22 cellular contexts compared by ENCODE assay signal in genomic region chr4:45064741-45065140, GRCh38.
A peak's percentile ranks its signal among the peaks of the same experiment; 100 is the strongest.
DNase-seq lines count a peak whose midpoint lies in the region; ATAC-seq, FAIRE-seq and TF ChIP-seq lines count a peak whose summit lies in the region.
"Had no signal": no experiment of that assay in that cellular context is flagged by ENCODE, and none has a peak within 500 bp of the region (broad histone marks: within the 10 kb centered on the region; RNA-seq: fewer than 3 reads in every experiment).

No MANE protein-coding gene starts in this region.

- no peak for TF ChIP-seq EP300 in gastroesophageal sphincter (IDR thresholded peaks at IDR 0.05)

- peaks cover 11% of the 10 kb centered on the region; the same call in 1 of the 2 replicates for H3K9me2 ChIP-seq in GM23338 (ENCODE audit: insufficient read depth)

- H3K27me3 ChIP-seq in BE2C: peaks cover 20% of the 10 kb centered on the region
- no peaks in the 10 kb centered on the region for H3K27me3 ChIP-seq in GM23338 (ENCODE audit: insufficient read depth)
- H3K27me3 ChIP-seq in SJCRH30: no peaks in the 10 kb centered on the region
- no peaks in the 10 kb centered on the region for H3K27me3 ChIP-seq in gastroesophageal sphincter
- H3K27me3 ChIP-seq: BLaER1 treated with 17β-estradiol and CSF1 and Interleukin-3, amounts not matched to agents 10 nM and 100 nM had no signal

- TF ChIP-seq CTCF in BE2C (IDR thresholded peaks at IDR 0.05; ENCODE audit: low read depth, low read length): no peak
- no peak for TF ChIP-seq CTCF in GM23338 (conservative IDR thresholded peaks at IDR 0.05; ENCODE audit: low read depth in 2 of 2)
- TF ChIP-seq CTCF in nephron (IDR thresholded peaks at IDR 0.05; ENCODE audit: unreplicated experiment in 3 of 3): no peak
- no peak for TF ChIP-seq CTCF in gastroesophageal sphincter (IDR thresholded peaks at IDR 0.05)

- H3K4me3 ChIP-seq in BE2C (ENCODE audit: low read depth, low read length): no peak overlapping the region
- H3K4me3 ChIP-seq in GM23338: no peak overlapping the region
- H3K4me3 ChIP-seq in SJCRH30: peak overlapping the region; percentile 56
- H3K4me3 ChIP-seq in gastroesophageal sphincter: no peak overlapping the region
- H3K4me3 ChIP-seq: BLaER1 treated with 17β-estradiol and CSF1 and Interleukin-3, amounts not matched to agents 10 nM and 100 nM had no signal

- no peaks in the 10 kb centered on the region for H4K20me1 ChIP-seq in GM23338 (replicated peaks; ENCODE audit: insufficient read depth)
- H4K20me1 ChIP-seq: BLaER1 treated with 17β-estradiol and CSF1 and Interleukin-3, amounts not matched to agents 10 nM and 100 nM had no signal

- H3K36me3 Mint-ChIP-seq in GM23338 (ENCODE audit: low read depth): peaks cover 20% of the 10 kb centered on the region; the same call in 2 of the 3 replicates
- H3K36me3 Mint-ChIP-seq in nephron (ENCODE audit: low read depth): no peaks in the 10 kb centered on the region
- H3K36me3 Mint-ChIP-seq: CD8-positive, alpha-beta T cell had no signal

- DNase-seq in BE2C: peak; percentile 19
- no peak for DNase-seq in GM23338 (ENCODE audit: low spot score)
- peak; percentile 80 to 93 for DNase-seq in SJCRH30
- DNase-seq in urothelium cell line (ENCODE audit: low spot score): no peak
- DNase-seq in NCI-H524 treated with DMSO at 0.1 percent for 48 hours (lab: John Stamatoyannopoulos, UW): no peak
- DNase-seq: 8988T; ACHN; Caco-2; Calu3; CD4-positive, alpha-beta T cell; CD8-positive, alpha-beta T cell; DMS79 treated with DMSO at 0.1 percent for 48 hours; GF-D8 had no signal

- peaks cover 84% of the 10 kb centered on the region for H3K9me3 Mint-ChIP-seq in GM23338
- H3K9me3 Mint-ChIP-seq in nephron: peaks cover 4% of the 10 kb centered on the region

- FAIRE-seq in urothelium cell line (lab: Jason Lieb, UNC): no peak
- FAIRE-seq: A204.1, D721Med, G401.6, GM12891, GM19239 had no signal

- no peak for TF ChIP-seq POLR2A in gastroesophageal sphincter (IDR thresholded peaks at IDR 0.05)

- H3K79me2 ChIP-seq in GM23338 (replicated peaks; ENCODE audit: insufficient read depth): no peaks in the 10 kb centered on the region

- no peak overlapping the region for H3K27ac Mint-ChIP-seq in GM23338
- H3K27ac Mint-ChIP-seq in nephron: peak overlapping the region in 2 of 3 experiments; percentile 38 to 40
- H3K27ac Mint-ChIP-seq: CD4-positive, alpha-beta T cell; CD8-positive, alpha-beta T cell had no signal

- H3K4me1 ChIP-seq in BE2C: peaks cover 7% of the 10 kb centered on the region; the same call in 1 of the 2 replicates
- peaks cover 9% of the 10 kb centered on the region; the same call in 1 of the 2 replicates for H3K4me1 ChIP-seq in GM23338 (ENCODE audit: insufficient read depth)
- H3K4me1 ChIP-seq in SJCRH30: peaks cover 29% of the 10 kb centered on the region
- peaks cover 0 to 9% (median 2%) of the 10 kb centered on the region in 3 donors for H3K4me1 ChIP-seq in gastroesophageal sphincter
- H3K4me1 ChIP-seq: BLaER1 treated with 17β-estradiol and CSF1 and Interleukin-3, amounts not matched to agents 10 nM and 100 nM; Caco-2 had no signal

- H2AFZ ChIP-seq in GM23338: peak overlapping the region; percentile 4; the same call in 1 of the 2 replicates

- 50 to 79% methylated on average over 2 to 7 of the region's 7 CpGs for WGBS in gastroesophageal sphincter (ENCODE audit: low coverage in 1 of 2), 2 donors

- H3K4me2 ChIP-seq in GM23338: no peak overlapping the region
- H3K4me2 ChIP-seq: BLaER1 treated with 17β-estradiol and CSF1 and Interleukin-3, amounts not matched to agents 10 nM and 100 nM had no signal

- no peak overlapping the region for H3K27ac ChIP-seq in GM23338 (ENCODE audit: low read depth)
- H3K27ac ChIP-seq in SJCRH30: peak overlapping the region; percentile 95
- H3K27ac ChIP-seq in gastroesophageal sphincter: no peak overlapping the region
- H3K27ac ChIP-seq: BLaER1 treated with 17β-estradiol and CSF1 and Interleukin-3, amounts not matched to agents 10 nM and 100 nM; C4-2B had no signal

- H3K9me3 ChIP-seq in BE2C: no peaks in the 10 kb centered on the region
- no peaks in the 10 kb centered on the region for H3K9me3 ChIP-seq in SJCRH30 (replicated peaks)
- H3K9me3 ChIP-seq in gastroesophageal sphincter: no peaks in the 10 kb centered on the region
- H3K9me3 ChIP-seq: Caco-2 had no signal

- no peak overlapping the region for H3K4me3 Mint-ChIP-seq in GM23338
- no peak overlapping the region for H3K4me3 Mint-ChIP-seq in nephron
- H3K4me3 Mint-ChIP-seq: CD4-positive, alpha-beta T cell; CD8-positive, alpha-beta T cell had no signal

- H3K4me1 Mint-ChIP-seq in GM23338 (0 out of 3 replicates have a peak, but pooled peaks cover 3% of the 10 kb centered on the region), nephron (peaks cover 19% of the 10 kb centered on the region)

- no peaks in the 10 kb centered on the region for H3F3A ChIP-seq in GM23338 (replicated peaks; ENCODE audit: low read depth)

- H3K36me3 ChIP-seq in BE2C (no peaks in the 10 kb centered on the region), GM23338 (ENCODE audit: insufficient read depth) (no peaks in the 10 kb centered on the region), SJCRH30 (no peaks in the 10 kb centered on the region), gastroesophageal sphincter (no peaks in the 10 kb centered on the region)
- H3K36me3 ChIP-seq: BLaER1 treated with 17β-estradiol and CSF1 and Interleukin-3, amounts not matched to agents 10 nM and 100 nM had no signal

- H3K27me3 Mint-ChIP-seq in GM23338 (ENCODE audit: insufficient read depth, low read depth, poor library complexity) (peaks cover 3% of the 10 kb centered on the region), nephron (ENCODE audit: low read depth) (no peaks in the 10 kb centered on the region)
- H3K27me3 Mint-ChIP-seq: CD4-positive, alpha-beta T cell had no signal

- no peak for ATAC-seq in GM23338
- no peak for ATAC-seq in gastroesophageal sphincter
- ATAC-seq: CD8-positive, alpha-beta T cell had no signal

TF ChIP-seq in GM23338, 12 proteins besides CTCF, POLR2A, EP300 and RAD21 (continues in another document):
- TF ChIP-seq STAT1 (IDR thresholded peaks at IDR 0.05; ENCODE audit: unreplicated experiment) (no peak), EZH2phosphoT487 (IDR thresholded peaks at IDR 0.05; ENCODE audit: unreplicated experiment) (no peak), JUNB (IDR thresholded peaks at IDR 0.05; ENCODE audit: unreplicated experiment) (no peak), NANOG (IDR thresholded peaks at IDR 0.05; ENCODE audit: borderline replicate concordance) (no peak), ZNF462 (CRISPR knock-in tag; IDR thresholded peaks at IDR 0.05) (no peak)

Comparison
In these comparisons a context has a peak if more than half of its experiments do, and no peak if none do; other contexts are left out.
1. DNase-seq: peak in BE2C (single experiment) and SJCRH30 (2 of 2); none in GM23338 (single experiment), urothelium cell line (single experiment) and NCI-H524 treated with DMSO at 0.1 percent for 48 hours (single experiment).